In genomic region chr17:66302761-66303626, GRCh38 we compare ENCODE assay signal across 8 cellular contexts. TPM values are rescaled to one million over a fixed set of nuclear protein-coding genes. Genes with fewer than 3 reads are reported as not detected.
DNase-seq lines count a peak whose midpoint lies in the region; ATAC-seq and TF ChIP-seq lines count a peak whose summit lies in the region.

No MANE protein-coding gene starts in this region.

- H3K4me2 ChIP-seq in SU-DHL-6 (ENCODE audit: low read depth, low read length, poor library complexity, severe bottlenecking): peak overlapping the region; percentile 72

- H3K9ac ChIP-seq in SU-DHL-6 (ENCODE audit: low read length): peak overlapping the region; percentile 95

- peaks cover 66% of the 10 kb centered on the region for H3K79me2 ChIP-seq in SU-DHL-6 (ENCODE audit: insufficient read depth, low read length)

- H3K36me3 ChIP-seq in SU-DHL-6 (ENCODE audit: low read length) (peaks cover 28% of the 10 kb centered on the region), vagina (no peaks in the 10 kb centered on the region)

- TF ChIP-seq POLR2A in vagina (IDR thresholded peaks at IDR 0.05): no peak

- no peak for TF ChIP-seq CTCF in SU-DHL-6 (IDR thresholded peaks at IDR 0.05; ENCODE audit: insufficient read depth, low read length, poor library complexity, severe bottlenecking)
- TF ChIP-seq CTCF in vagina (IDR thresholded peaks at IDR 0.05): no peak

- intact Hi-C loops in left ventricle myocardium superior (cut with micrococcal nuclease): no loop called here
- intact Hi-C loops in vagina (cut with DNase I): no loop called here

- no peak overlapping the region for H2AFZ ChIP-seq in SU-DHL-6 (ENCODE audit: low read depth, low read length, severe bottlenecking)

- no peaks in the 10 kb centered on the region for H3K9me3 ChIP-seq in SU-DHL-6 (ENCODE audit: insufficient read depth, low read length)
- H3K9me3 ChIP-seq in vagina: no peaks in the 10 kb centered on the region

- no peaks in the 10 kb centered on the region for H3K9me2 ChIP-seq in SU-DHL-6 (replicated peaks; ENCODE audit: insufficient read depth, low read length)

- H3F3A ChIP-seq in SU-DHL-6 (ENCODE audit: insufficient read depth): peaks cover 32% of the 10 kb centered on the region; the same call in 1 of the 2 replicates

- ATAC-seq in GM18909 (IDR thresholded peaks at IDR 0.05; ENCODE audit: poor library complexity, unreplicated experiment) (peak; percentile 28), HG03460 (IDR thresholded peaks at IDR 0.05; ENCODE audit: unreplicated experiment) (peak; percentile 29), left ventricle myocardium superior (peak; percentile 73)

- H3K27ac ChIP-seq in SU-DHL-6 (ENCODE audit: low read depth, low read length) (peak overlapping the region; percentile 69), vagina (peak overlapping the region; percentile 91)

- in situ Hi-C loops in ACHN (cut with HindIII; ENCODE audit: low pct_ligation_motif_present, low pct_unique_long_range_greater_than_20kb, low sequenced_read_pairs): no loop called here

- H4K20me1 ChIP-seq in SU-DHL-6 (ENCODE audit: low read depth, low read length): peaks cover 18% of the 10 kb centered on the region; the same call in 1 of the 2 replicates

- H3K4me3 ChIP-seq in SU-DHL-6 (ENCODE audit: insufficient read depth, low read length, poor library complexity, severe bottlenecking) (peak overlapping the region; percentile 84), vagina (peak overlapping the region; percentile 71 to 93)

- peak; percentile 67 for DNase-seq in ACHN
- peak in 44 of 56 donors; percentile 5 to 76 (median 52) for DNase-seq in amygdala (lab: John Stamatoyannopoulos, UW)
- DNase-seq in left ventricle myocardium superior: peak; percentile 70
- peak; percentile 51 for DNase-seq in pons (ENCODE audit: low spot score)
- DNase-seq in vagina (ENCODE audit: extremely low spot score in 2 of 2): peak in 1 of 2 donors; percentile 80

- peaks cover 39% of the 10 kb centered on the region for H3K4me1 ChIP-seq in vagina

- H3K27me3 ChIP-seq in SU-DHL-6 (ENCODE audit: low read length): no peaks in the 10 kb centered on the region
- H3K27me3 ChIP-seq in vagina: no peaks in the 10 kb centered on the region

RNA-seq across cellular contexts. Expression of gene PRKCA, which starts 0.6 kb away (rescaled TPM):
- 5.9 TPM for total RNA-seq in left ventricle myocardium superior
- total RNA-seq in vagina: 15.5 TPM
